ENCODE assay signal across 8 cellular contexts in the genomic region with DNA sequence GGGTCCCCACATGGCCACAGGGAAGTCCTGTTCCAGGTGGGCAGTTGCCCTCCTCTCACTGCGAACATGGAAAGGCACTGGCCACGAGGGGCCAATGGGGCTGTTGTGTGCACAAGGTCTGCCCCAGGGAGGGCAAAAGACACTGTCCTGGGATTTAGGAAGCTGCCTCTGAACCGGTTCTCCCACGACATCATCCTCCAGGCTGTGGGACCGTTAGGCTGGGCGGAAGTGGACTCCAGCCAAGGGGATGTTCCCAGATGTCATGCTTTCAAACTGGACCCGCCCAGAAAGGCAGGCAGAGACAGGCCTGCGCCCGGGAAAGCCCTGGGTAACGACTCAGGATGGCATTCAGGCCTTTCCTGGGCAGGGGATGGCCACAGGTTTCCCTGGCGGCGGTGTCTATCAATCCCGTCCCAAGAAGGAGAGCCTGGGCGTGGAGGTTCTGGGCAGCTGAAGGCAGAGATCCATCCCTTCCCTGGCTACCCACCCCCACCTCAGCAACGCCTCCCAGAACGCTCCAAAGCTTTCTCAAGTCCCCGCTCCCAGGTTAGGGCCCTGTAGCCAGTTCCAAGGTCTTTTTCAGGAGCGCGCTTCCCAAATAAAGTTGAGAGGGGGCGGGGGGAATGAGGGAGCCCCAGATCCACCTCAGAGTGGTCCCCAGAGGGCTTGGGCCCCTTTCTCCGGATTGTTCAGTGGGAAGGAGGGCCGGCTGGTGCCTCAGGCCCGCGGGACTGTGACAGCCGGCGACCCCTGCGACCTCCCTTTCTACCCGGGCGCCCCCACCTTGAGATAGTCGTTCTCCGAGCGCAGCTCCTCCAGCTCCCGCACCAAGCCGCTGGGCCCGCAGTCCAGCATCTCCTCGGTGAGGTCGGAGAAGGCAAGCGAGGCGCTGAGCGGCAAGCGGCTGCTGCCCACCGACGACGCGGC. TPM values are rescaled to one million over a fixed set of nuclear protein-coding genes. Genes with fewer than 3 reads are reported as not detected.
DNase-seq lines count a peak whose midpoint lies in the region; ATAC-seq and FAIRE-seq lines count a peak whose summit lies in the region.

No MANE protein-coding gene starts in this region.

- no peak overlapping the region for H3K27ac Mint-ChIP-seq in stimulated activated naive CD8-positive, alpha-beta T cell treated with anti-CD3 and anti-CD28 coated beads, Interleukin-15, amount 100 ng/mL, for 72 hours

- peaks cover 18% of the 10 kb centered on the region for H3K4me1 Mint-ChIP-seq in stimulated activated naive CD8-positive, alpha-beta T cell treated with anti-CD3 and anti-CD28 coated beads, Interleukin-15, amount 100 ng/mL, for 72 hours

- peaks cover 29% of the 10 kb centered on the region for H3K27me3 Mint-ChIP-seq in stimulated activated naive CD8-positive, alpha-beta T cell treated with anti-CD3 and anti-CD28 coated beads, Interleukin-15, amount 100 ng/mL, for 72 hours

- no peaks in the 10 kb centered on the region for H3K9me3 Mint-ChIP-seq in stimulated activated naive CD8-positive, alpha-beta T cell treated with anti-CD3 and anti-CD28 coated beads, Interleukin-15, amount 100 ng/mL, for 72 hours

- ATAC-seq in left lobe of liver (peak; percentile 70), GM18868 (IDR thresholded peaks at IDR 0.05; ENCODE audit: unreplicated experiment) (no peak)
- no peak for ATAC-seq in stimulated activated naive CD8-positive, alpha-beta T cell treated with anti-CD3 and anti-CD28 coated beads, Interleukin-15, amount 100 ng/mL, for 72 hours

- H3K4me3 Mint-ChIP-seq in stimulated activated naive CD8-positive, alpha-beta T cell treated with anti-CD3 and anti-CD28 coated beads, Interleukin-15, amount 100 ng/mL, for 72 hours, result peak overlapping the region; percentile 33 to 36

- DNase-seq in AML-193 (lab: John Stamatoyannopoulos, UW), result peak; percentile 53 to 57
- peak; percentile 85 for DNase-seq in HCEC 1CT
- peak; percentile 94 for DNase-seq in RCC 7860 (ENCODE audit: low spot score)
- DNase-seq in dedifferentiated amniotic fluid mesenchymal stem cell (ENCODE audit: extremely low spot score), result peak; percentile 72
- DNase-seq in left lobe of liver (ENCODE audit: low spot score), result peak; percentile 72
- no peak for DNase-seq in stimulated activated naive CD8-positive, alpha-beta T cell treated with anti-CD3 and anti-CD28 coated beads, Interleukin-15, amount 100 ng/mL, for 72 hours
- no peak for DNase-seq in NOMO-1 (lab: John Stamatoyannopoulos, UW; ENCODE audit: unreplicated experiment in 2 of 2)

- peak; percentile 90 for FAIRE-seq in RCC 7860 (lab: Jason Lieb, UNC)

RNA-seq across cellular contexts. Expression of a gene that starts 13.8 kb away (rescaled TPM):
- total RNA-seq in left lobe of liver, result not detected

Comparison
In these comparisons a context has a peak if more than half of its experiments do, and no peak if none do; other contexts are left out.
1. DNase-seq: peak in AML-193 (2 of 2), HCEC 1CT (single experiment), RCC 7860 (single experiment), dedifferentiated amniotic fluid mesenchymal stem cell (single experiment) and left lobe of liver (single experiment); none in stimulated activated naive CD8-positive, alpha-beta T cell treated with anti-CD3 and anti-CD28 coated beads, Interleukin-15, amount 100 ng/mL, for 72 hours (0 of 2) and NOMO-1 (0 of 2).